ENCODE assay signal across 1 cellular context in genomic region chr19:43594710-43595604, GRCh38.
TF ChIP-seq lines count a peak whose summit lies in the region.

No MANE protein-coding gene starts in this region.

TF ChIP-seq in HepG2, 621 proteins besides CTCF, POLR2A, EP300 and RAD21 (continued from another document and continues in another):
- TF ChIP-seq ZNF281 (CRISPR knock-in tag; IDR thresholded peaks at IDR 0.05; ENCODE audit: borderline replicate concordance) (no peak), CHCHD3 (CRISPR knock-in tag; IDR thresholded peaks at IDR 0.05) (no peak), MED8 (CRISPR knock-in tag; IDR thresholded peaks at IDR 0.05; ENCODE audit: insufficient replicate concordance) (no peak), ZC3H4 (CRISPR knock-in tag; IDR thresholded peaks at IDR 0.05; ENCODE audit: borderline replicate concordance) (no peak), NFIC (IDR thresholded peaks at IDR 0.05; ENCODE audit: low read length) (no peak), CBFB (CRISPR knock-in tag; IDR thresholded peaks at IDR 0.05) (no peak), NKX3-1 (CRISPR knock-in tag; IDR thresholded peaks at IDR 0.05) (0 out of 2 replicates have a peak, but pooled peaks have one; percentile 7), RFX5 (IDR thresholded peaks at IDR 0.05; ENCODE audit: low read depth, low read length) (no peak), SP1 (IDR thresholded peaks at IDR 0.05) (no peak), SP1 (CRISPR knock-in tag; IDR thresholded peaks at IDR 0.05) (no peak; the same call in 1 of the 2 replicates), HNF4A (CRISPR knock-in tag; IDR thresholded peaks at IDR 0.05) (no peak), HNRNPUL1 (IDR thresholded peaks at IDR 0.05; ENCODE audit: low read depth, low read length) (no peak), ZNF766 (CRISPR knock-in tag; IDR thresholded peaks at IDR 0.05; ENCODE audit: borderline replicate concordance) (no peak), ZNF816 (CRISPR knock-in tag; IDR thresholded peaks at IDR 0.05; ENCODE audit: borderline replicate concordance) (peak; percentile 88; the same call in 1 of the 2 replicates), RELA (CRISPR knock-in tag; IDR thresholded peaks at IDR 0.05) (no peak), ZNF543 (CRISPR knock-in tag; IDR thresholded peaks at IDR 0.05) (peak; percentile 65; the same call in 1 of the 2 replicates), CREB3 (CRISPR knock-in tag; IDR thresholded peaks at IDR 0.05) (no peak), ZNF598 (CRISPR knock-in tag; IDR thresholded peaks at IDR 0.05; ENCODE audit: borderline replicate concordance) (0 out of 2 replicates have a peak, but pooled peaks have one; percentile 40), ZNF12 (CRISPR knock-in tag; IDR thresholded peaks at IDR 0.05) (no peak), RBM39 (IDR thresholded peaks at IDR 0.05; ENCODE audit: low read depth, low read length, poor library complexity, severe bottlenecking) (no peak), RFXANK (CRISPR knock-in tag; IDR thresholded peaks at IDR 0.05) (no peak), ZNF720 (CRISPR knock-in tag; IDR thresholded peaks at IDR 0.05) (no peak), ZNF792 (CRISPR knock-in tag; IDR thresholded peaks at IDR 0.05) (no peak), CREBL2 (CRISPR knock-in tag; IDR thresholded peaks at IDR 0.05; ENCODE audit: borderline replicate concordance) (no peak), FLYWCH1 (CRISPR knock-in tag; IDR thresholded peaks at IDR 0.05) (no peak), ZBTB38 (CRISPR knock-in tag; IDR thresholded peaks at IDR 0.05) (0 out of 2 replicates have a peak, but pooled peaks have one; percentile 19), HOXA7 (CRISPR knock-in tag; IDR thresholded peaks at IDR 0.05) (no peak), MXD4 (CRISPR knock-in tag; IDR thresholded peaks at IDR 0.05) (no peak), ZNF441 (CRISPR knock-in tag; IDR thresholded peaks at IDR 0.05; ENCODE audit: borderline replicate concordance) (no peak), ZNF577 (CRISPR knock-in tag; IDR thresholded peaks at IDR 0.05; ENCODE audit: borderline replicate concordance, low read depth) (no peak), YY1 (IDR thresholded peaks at IDR 0.05; ENCODE audit: insufficient read depth, insufficient replicate concordance, low read depth, low read length) (peak; percentile 13), NCOA2 (CRISPR knock-in tag; IDR thresholded peaks at IDR 0.05) (no peak), GATAD1 (CRISPR knock-in tag; IDR thresholded peaks at IDR 0.05) (peak; percentile 49), PAF1 (CRISPR knock-in tag; IDR thresholded peaks at IDR 0.05) (no peak), ATF3 (CRISPR knock-in tag; IDR thresholded peaks at IDR 0.05) (no peak; the same call in 1 of the 2 replicates), MAFF (IDR thresholded peaks at IDR 0.05; ENCODE audit: low read depth, low read length) (no peak), ZBTB34 (CRISPR knock-in tag; IDR thresholded peaks at IDR 0.05) (no peak), PHF21A (CRISPR knock-in tag; IDR thresholded peaks at IDR 0.05) (0 out of 2 replicates have a peak, but pooled peaks have one; percentile 13), ZFP82 (CRISPR knock-in tag; IDR thresholded peaks at IDR 0.05; ENCODE audit: borderline replicate concordance) (peak; percentile 41; the same call in 1 of the 2 replicates), SNAPC5 (CRISPR knock-in tag; IDR thresholded peaks at IDR 0.05; ENCODE audit: borderline replicate concordance) (no peak), SIN3A (IDR thresholded peaks at IDR 0.05; ENCODE audit: borderline replicate concordance, low read depth, low read length) (no peak; the same call in 1 of the 2 replicates), ZNF17 (CRISPR knock-in tag; IDR thresholded peaks at IDR 0.05) (no peak; the same call in 1 of the 2 replicates), TARDBP (CRISPR knock-in tag; IDR thresholded peaks at IDR 0.05) (no peak), ZNF660 (CRISPR knock-in tag; IDR thresholded peaks at IDR 0.05; ENCODE audit: borderline replicate concordance, low read depth) (no peak), ZNF333 (CRISPR knock-in tag; IDR thresholded peaks at IDR 0.05; ENCODE audit: borderline replicate concordance) (peak; percentile 22; the same call in 1 of the 2 replicates), TBP (CRISPR knock-in tag; IDR thresholded peaks at IDR 0.05) (no peak), HDAC6 (IDR thresholded peaks at IDR 0.05; ENCODE audit: low read depth, low read length) (no peak)
- TF ChIP-seq, protein P1, sequence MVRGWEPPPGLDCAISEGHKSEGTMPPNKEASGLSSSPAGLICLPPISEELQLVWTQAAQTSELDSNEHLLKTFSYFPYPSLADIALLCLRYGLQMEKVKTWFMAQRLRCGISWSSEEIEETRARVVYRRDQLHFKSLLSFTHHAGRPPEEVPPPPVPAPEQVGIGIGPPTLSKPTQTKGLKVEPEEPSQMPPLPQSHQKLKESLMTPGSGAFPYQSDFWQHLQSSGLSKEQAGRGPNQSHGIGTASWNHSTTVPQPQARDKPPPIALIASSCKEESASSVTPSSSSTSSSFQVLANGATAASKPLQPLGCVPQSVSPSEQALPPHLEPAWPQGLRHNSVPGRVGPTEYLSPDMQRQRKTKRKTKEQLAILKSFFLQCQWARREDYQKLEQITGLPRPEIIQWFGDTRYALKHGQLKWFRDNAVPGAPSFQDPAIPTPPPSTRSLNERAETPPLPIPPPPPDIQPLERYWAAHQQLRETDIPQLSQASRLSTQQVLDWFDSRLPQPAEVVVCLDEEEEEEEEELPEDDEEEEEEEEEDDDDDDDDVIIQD (CRISPR knock-in tag; IDR thresholded peaks at IDR 0.05; ENCODE audit: low read depth) = no peak
- TF ChIP-seq, protein P2, sequence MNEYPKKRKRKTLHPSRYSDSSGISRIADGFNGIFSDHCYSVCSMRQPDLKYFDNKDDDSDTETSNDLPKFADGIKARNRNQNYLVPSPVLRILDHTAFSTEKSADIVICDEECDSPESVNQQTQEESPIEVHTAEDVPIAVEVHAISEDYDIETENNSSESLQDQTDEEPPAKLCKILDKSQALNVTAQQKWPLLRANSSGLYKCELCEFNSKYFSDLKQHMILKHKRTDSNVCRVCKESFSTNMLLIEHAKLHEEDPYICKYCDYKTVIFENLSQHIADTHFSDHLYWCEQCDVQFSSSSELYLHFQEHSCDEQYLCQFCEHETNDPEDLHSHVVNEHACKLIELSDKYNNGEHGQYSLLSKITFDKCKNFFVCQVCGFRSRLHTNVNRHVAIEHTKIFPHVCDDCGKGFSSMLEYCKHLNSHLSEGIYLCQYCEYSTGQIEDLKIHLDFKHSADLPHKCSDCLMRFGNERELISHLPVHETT (CRISPR knock-in tag; conservative IDR thresholded peaks at IDR 0.05) = no peak
- TF ChIP-seq, protein P3, sequence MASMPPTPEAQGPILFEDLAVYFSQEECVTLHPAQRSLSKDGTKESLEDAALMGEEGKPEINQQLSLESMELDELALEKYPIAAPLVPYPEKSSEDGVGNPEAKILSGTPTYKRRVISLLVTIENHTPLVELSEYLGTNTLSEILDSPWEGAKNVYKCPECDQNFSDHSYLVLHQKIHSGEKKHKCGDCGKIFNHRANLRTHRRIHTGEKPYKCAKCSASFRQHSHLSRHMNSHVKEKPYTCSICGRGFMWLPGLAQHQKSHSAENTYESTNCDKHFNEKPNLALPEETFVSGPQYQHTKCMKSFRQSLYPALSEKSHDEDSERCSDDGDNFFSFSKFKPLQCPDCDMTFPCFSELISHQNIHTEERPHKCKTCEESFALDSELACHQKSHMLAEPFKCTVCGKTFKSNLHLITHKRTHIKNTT (CRISPR knock-in tag; IDR thresholded peaks at IDR 0.05) = no peak
- TF ChIP-seq, protein P4, sequence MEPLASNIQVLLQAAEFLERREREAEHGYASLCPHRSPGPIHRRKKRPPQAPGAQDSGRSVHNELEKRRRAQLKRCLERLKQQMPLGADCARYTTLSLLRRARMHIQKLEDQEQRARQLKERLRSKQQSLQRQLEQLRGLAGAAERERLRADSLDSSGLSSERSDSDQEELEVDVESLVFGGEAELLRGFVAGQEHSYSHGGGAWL (CRISPR knock-in tag; IDR thresholded peaks at IDR 0.05) = no peak; the same call in 1 of the 2 replicates
- TF ChIP-seq, protein P5, sequence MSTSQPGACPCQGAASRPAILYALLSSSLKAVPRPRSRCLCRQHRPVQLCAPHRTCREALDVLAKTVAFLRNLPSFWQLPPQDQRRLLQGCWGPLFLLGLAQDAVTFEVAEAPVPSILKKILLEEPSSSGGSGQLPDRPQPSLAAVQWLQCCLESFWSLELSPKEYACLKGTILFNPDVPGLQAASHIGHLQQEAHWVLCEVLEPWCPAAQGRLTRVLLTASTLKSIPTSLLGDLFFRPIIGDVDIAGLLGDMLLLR (CRISPR knock-in tag; IDR thresholded peaks at IDR 0.05) = peak; percentile 43; the same call in 1 of the 2 replicates
- TF ChIP-seq, protein P6, sequence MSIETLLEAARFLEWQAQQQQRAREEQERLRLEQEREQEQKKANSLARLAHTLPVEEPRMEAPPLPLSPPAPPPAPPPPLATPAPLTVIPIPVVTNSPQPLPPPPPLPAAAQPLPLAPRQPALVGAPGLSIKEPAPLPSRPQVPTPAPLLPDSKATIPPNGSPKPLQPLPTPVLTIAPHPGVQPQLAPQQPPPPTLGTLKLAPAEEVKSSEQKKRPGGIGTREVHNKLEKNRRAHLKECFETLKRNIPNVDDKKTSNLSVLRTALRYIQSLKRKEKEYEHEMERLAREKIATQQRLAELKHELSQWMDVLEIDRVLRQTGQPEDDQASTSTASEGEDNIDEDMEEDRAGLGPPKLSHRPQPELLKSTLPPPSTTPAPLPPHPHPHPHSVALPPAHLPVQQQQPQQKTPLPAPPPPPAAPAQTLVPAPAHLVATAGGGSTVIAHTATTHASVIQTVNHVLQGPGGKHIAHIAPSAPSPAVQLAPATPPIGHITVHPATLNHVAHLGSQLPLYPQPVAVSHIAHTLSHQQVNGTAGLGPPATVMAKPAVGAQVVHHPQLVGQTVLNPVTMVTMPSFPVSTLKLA (IDR thresholded peaks at IDR 0.05) = no peak
- TF ChIP-seq, protein P7, sequence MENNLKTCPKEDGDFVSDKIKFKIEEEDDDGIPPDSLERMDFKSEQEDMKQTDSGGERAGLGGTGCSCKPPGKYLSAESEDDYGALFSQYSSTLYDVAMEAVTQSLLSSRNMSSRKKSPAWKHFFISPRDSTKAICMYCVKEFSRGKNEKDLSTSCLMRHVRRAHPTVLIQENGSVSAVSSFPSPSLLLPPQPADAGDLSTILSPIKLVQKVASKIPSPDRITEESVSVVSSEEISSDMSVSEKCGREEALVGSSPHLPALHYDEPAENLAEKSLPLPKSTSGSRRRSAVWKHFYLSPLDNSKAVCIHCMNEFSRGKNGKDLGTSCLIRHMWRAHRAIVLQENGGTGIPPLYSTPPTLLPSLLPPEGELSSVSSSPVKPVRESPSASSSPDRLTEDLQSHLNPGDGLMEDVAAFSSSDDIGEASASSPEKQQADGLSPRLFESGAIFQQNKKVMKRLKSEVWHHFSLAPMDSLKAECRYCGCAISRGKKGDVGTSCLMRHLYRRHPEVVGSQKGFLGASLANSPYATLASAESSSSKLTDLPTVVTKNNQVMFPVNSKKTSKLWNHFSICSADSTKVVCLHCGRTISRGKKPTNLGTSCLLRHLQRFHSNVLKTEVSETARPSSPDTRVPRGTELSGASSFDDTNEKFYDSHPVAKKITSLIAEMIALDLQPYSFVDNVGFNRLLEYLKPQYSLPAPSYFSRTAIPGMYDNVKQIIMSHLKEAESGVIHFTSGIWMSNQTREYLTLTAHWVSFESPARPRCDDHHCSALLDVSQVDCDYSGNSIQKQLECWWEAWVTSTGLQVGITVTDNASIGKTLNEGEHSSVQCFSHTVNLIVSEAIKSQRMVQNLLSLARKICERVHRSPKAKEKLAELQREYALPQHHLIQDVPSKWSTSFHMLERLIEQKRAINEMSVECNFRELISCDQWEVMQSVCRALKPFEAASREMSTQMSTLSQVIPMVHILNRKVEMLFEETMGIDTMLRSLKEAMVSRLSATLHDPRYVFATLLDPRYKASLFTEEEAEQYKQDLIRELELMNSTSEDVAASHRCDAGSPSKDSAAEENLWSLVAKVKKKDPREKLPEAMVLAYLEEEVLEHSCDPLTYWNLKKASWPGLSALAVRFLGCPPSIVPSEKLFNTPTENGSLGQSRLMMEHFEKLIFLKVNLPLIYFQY (CRISPR knock-in tag; IDR thresholded peaks at IDR 0.05; ENCODE audit: borderline replicate concordance) = no peak
